36 cellular contexts compared by ENCODE assay signal in genomic region chr10:86022906-86023305, GRCh38.
"Had no signal": no experiment of that assay in that cellular context is flagged by ENCODE, and none has a peak within 500 bp of the region (broad histone marks: within the 10 kb centered on the region; RNA-seq: fewer than 3 reads in every experiment).

No MANE protein-coding gene starts in this region.

- H3K9me3 ChIP-seq: adrenal gland, body of pancreas, breast epithelium had no signal

- H3K36me3 ChIP-seq: adrenal gland, brain microvascular endothelial cell, breast epithelium had no signal

- H3K27me3 Mint-ChIP-seq: activated CD4-positive, alpha-beta T cell treated with anti-CD3 and anti-CD28 coated beads, Interleukin-2, amount 10 ng/mL, durations not matched to agents 24 days and 14 days; activated naive CD8-positive, alpha-beta T cell treated with anti-CD3 and anti-CD28 coated beads for 36 hours had no signal

- H3K4me3 ChIP-seq: adrenal gland, body of pancreas, breast epithelium had no signal

- H3K9me3 Mint-ChIP-seq: activated B cell treated with CpG ODN at 0.5 μM for 24 hours; activated CD4-positive, alpha-beta memory T cell treated with anti-CD3 and anti-CD28 coated beads for 36 hours; activated CD4-positive, alpha-beta T cell treated with anti-CD3 and anti-CD28 coated beads, Interleukin-2, amount 10 ng/mL, durations not matched to agents 24 days and 14 days; activated CD8-positive, alpha-beta T cell treated with anti-CD3 and anti-CD28 coated beads for 36 hours; activated naive CD4-positive, alpha-beta T cell treated with anti-CD3 and anti-CD28 coated beads for 36 hours; activated naive CD4-positive, alpha-beta T cell treated with anti-CD3 and anti-CD28 coated beads, Interleukin-2, amount 50 U/mL, for 72 hours; activated naive CD8-positive, alpha-beta T cell treated with anti-CD3 and anti-CD28 coated beads for 36 hours; activated T-cell treated with anti-CD3 and anti-CD28 coated beads, Interleukin-2, amount 50 U/mL, for 4 hours; activated T-cell treated with anti-CD3 and anti-CD28 coated beads, Interleukin-2, amount 50 U/mL, for 72 hours; activated T-helper 1 cell treated with anti-CD3 and anti-CD28 coated beads, Interleukin-12 subunit alpha, Interleukin-12 subunit beta, Interleukin-2, Interleukin-4 antibody, amounts not matched to agents 30 ng/mL and 10 ng/mL and 1 ng/mL, durations not matched to agents 14 hours and 24 hours and 36 hours; activated T-helper 17 cell treated with anti-CD3 and anti-CD28 coated beads, Interleukin-2, amount 50 U/mL, for 72 hours; T-helper 1 cell treated with Interleukin-12 subunit alpha and Interleukin-12 subunit beta and Interleukin-4 antibody, amounts not matched to agents 30 μg/mL and 1 μg/mL, for 36 hours; T-helper 2 cell treated with Interferon-gamma antibody and Interleukin-4, amounts not matched to agents 5 μg/mL and 100 μg/mL, for 36 hours had no signal

- ATAC-seq: activated CD8-positive, alpha-beta T cell treated with anti-CD3 and anti-CD28 coated beads for 36 hours; activated naive CD4-positive, alpha-beta T cell treated with anti-CD3 and anti-CD28 coated beads, Interleukin-2, amount 50 U/mL, for 72 hours; activated T-cell treated with anti-CD3 and anti-CD28 coated beads, Interleukin-2, amount 50 U/mL, for 4 hours; activated T-cell treated with anti-CD3 and anti-CD28 coated beads, Interleukin-2, amount 50 U/mL, for 72 hours; activated T-helper 17 cell treated with anti-CD3 and anti-CD28 coated beads, Interleukin-2, amount 50 U/mL, for 72 hours; body of pancreas had no signal

- H3K4me1 ChIP-seq: adrenal gland, breast epithelium had no signal

- H3K27me3 ChIP-seq: adrenal gland, body of pancreas, brain microvascular endothelial cell, breast epithelium had no signal

- H3K27ac ChIP-seq: adrenal gland, body of pancreas, brain microvascular endothelial cell, breast epithelium, VCaP had no signal

- DNase-seq: activated B cell treated with CpG ODN at 0.5 μM for 24 hours; activated CD4-positive, alpha-beta memory T cell treated with anti-CD3 and anti-CD28 coated beads for 36 hours; activated CD4-positive, alpha-beta T cell treated with anti-CD3 and anti-CD28 coated beads for 4 hours; activated CD4-positive, alpha-beta T cell treated with anti-CD3 and anti-CD28 coated beads, Interleukin-2, amount 10 ng/mL, durations not matched to agents 24 days and 14 days; activated CD4-positive, alpha-beta T cell treated with anti-CD3 and anti-CD28 coated beads, Interleukin-2, amount 50 U/mL, for 1 hour; activated CD4-positive, alpha-beta T cell treated with anti-CD3 and anti-CD28 coated beads, Interleukin-2, amount 50 U/mL, for 4 hours; activated CD4-positive, CD25-positive, alpha-beta regulatory T cell treated with anti-CD3 and anti-CD28 coated beads, Interleukin-2, amount 50 U/mL, for 72 hours; activated CD8-positive, alpha-beta memory T cell treated with anti-CD3 and anti-CD28 coated beads for 24 hours; activated CD8-positive, alpha-beta memory T cell treated with anti-CD3 and anti-CD28 coated beads, Interleukin-2, amount 50 U/mL, for 4 hours; activated CD8-positive, alpha-beta T cell treated with anti-CD3 and anti-CD28 coated beads for 36 hours; activated effector memory CD4-positive, alpha-beta T cell treated with anti-CD3 and anti-CD28 coated beads, Interleukin-2, amount 50 U/mL, for 16 hours; activated gamma-delta T cell treated with Interleukin-2 at 50 U/mL for 16 hours; activated naive CD4-positive, alpha-beta T cell; activated naive CD4-positive, alpha-beta T cell treated with anti-CD3 and anti-CD28 coated beads for 36 hours; activated naive CD4-positive, alpha-beta T cell treated with anti-CD3 and anti-CD28 coated beads, Interleukin-2, amount 50 U/mL, for 16 hours; activated naive CD8-positive, alpha-beta T cell treated with anti-CD3 and anti-CD28 coated beads for 36 hours; activated T-cell treated with anti-CD3 and anti-CD28 coated beads for 4 hours; activated T-cell treated with anti-CD3 and anti-CD28 coated beads, Interleukin-2, amount 50 U/mL, for 1 hour; activated T-cell treated with anti-CD3 and anti-CD28 coated beads, Interleukin-2, amount 50 U/mL, for 4 hours; activated T-cell treated with anti-CD3 and anti-CD28 coated beads, Interleukin-2, amount 50 U/mL, for 72 hours; adrenal gland; amniotic stem cell; aorta; body of pancreas; brain microvascular endothelial cell; central memory CD4-positive, alpha-beta T cell; T-helper 1 cell; T-helper 2 cell; T-helper 9 cell had no signal

- H3K27ac Mint-ChIP-seq: activated B cell treated with CpG ODN at 0.5 μM for 24 hours; activated CD4-positive, alpha-beta memory T cell treated with anti-CD3 and anti-CD28 coated beads for 36 hours; activated CD4-positive, alpha-beta T cell treated with anti-CD3 and anti-CD28 coated beads, Interleukin-2, amount 10 ng/mL, durations not matched to agents 24 days and 14 days; activated CD8-positive, alpha-beta T cell treated with anti-CD3 and anti-CD28 coated beads for 36 hours; activated naive CD4-positive, alpha-beta T cell treated with anti-CD3 and anti-CD28 coated beads for 36 hours; activated naive CD4-positive, alpha-beta T cell treated with anti-CD3 and anti-CD28 coated beads, Interleukin-2, amount 50 U/mL, for 72 hours; activated naive CD8-positive, alpha-beta T cell treated with anti-CD3 and anti-CD28 coated beads for 36 hours; activated T-cell treated with anti-CD3 and anti-CD28 coated beads, Interleukin-2, amount 50 U/mL, for 72 hours; activated T-helper 1 cell treated with anti-CD3 and anti-CD28 coated beads, Interleukin-12 subunit alpha, Interleukin-12 subunit beta, Interleukin-2, Interleukin-4 antibody, amounts not matched to agents 30 ng/mL and 10 ng/mL and 1 ng/mL, durations not matched to agents 14 hours and 24 hours and 36 hours; activated T-helper 17 cell treated with anti-CD3 and anti-CD28 coated beads, Interleukin-2, amount 50 U/mL, for 72 hours; T-helper 1 cell treated with Interleukin-12 subunit alpha and Interleukin-12 subunit beta and Interleukin-4 antibody, amounts not matched to agents 30 μg/mL and 1 μg/mL, for 36 hours; T-helper 2 cell treated with Interferon-gamma antibody and Interleukin-4, amounts not matched to agents 5 μg/mL and 100 μg/mL, for 36 hours had no signal

- H3K36me3 Mint-ChIP-seq: activated CD4-positive, alpha-beta memory T cell treated with anti-CD3 and anti-CD28 coated beads for 36 hours; activated naive CD4-positive, alpha-beta T cell treated with anti-CD3 and anti-CD28 coated beads, Interleukin-2, amount 50 U/mL, for 72 hours; activated naive CD8-positive, alpha-beta T cell treated with anti-CD3 and anti-CD28 coated beads for 36 hours had no signal

- H3K4me3 Mint-ChIP-seq: activated B cell treated with CpG ODN at 0.5 μM for 24 hours; activated CD4-positive, alpha-beta memory T cell treated with anti-CD3 and anti-CD28 coated beads for 36 hours; activated CD4-positive, alpha-beta T cell treated with anti-CD3 and anti-CD28 coated beads, Interleukin-2, amount 10 ng/mL, durations not matched to agents 24 days and 14 days; activated CD8-positive, alpha-beta T cell treated with anti-CD3 and anti-CD28 coated beads for 36 hours; activated naive CD4-positive, alpha-beta T cell treated with anti-CD3 and anti-CD28 coated beads for 36 hours; activated naive CD8-positive, alpha-beta T cell treated with anti-CD3 and anti-CD28 coated beads for 36 hours; activated T-cell treated with anti-CD3 and anti-CD28 coated beads, Interleukin-2, amount 50 U/mL, for 4 hours; activated T-cell treated with anti-CD3 and anti-CD28 coated beads, Interleukin-2, amount 50 U/mL, for 72 hours; activated T-helper 1 cell treated with anti-CD3 and anti-CD28 coated beads, Interleukin-12 subunit alpha, Interleukin-12 subunit beta, Interleukin-2, Interleukin-4 antibody, amounts not matched to agents 30 ng/mL and 10 ng/mL and 1 ng/mL, durations not matched to agents 14 hours and 24 hours and 36 hours; activated T-helper 17 cell treated with anti-CD3 and anti-CD28 coated beads, Interleukin-2, amount 50 U/mL, for 72 hours; T-helper 1 cell treated with Interleukin-12 subunit alpha and Interleukin-12 subunit beta and Interleukin-4 antibody, amounts not matched to agents 30 μg/mL and 1 μg/mL, for 36 hours; T-helper 2 cell treated with Interferon-gamma antibody and Interleukin-4, amounts not matched to agents 5 μg/mL and 100 μg/mL, for 36 hours had no signal

- H3K4me1 Mint-ChIP-seq: activated CD4-positive, alpha-beta T cell treated with anti-CD3 and anti-CD28 coated beads, Interleukin-2, amount 10 ng/mL, durations not matched to agents 24 days and 14 days; activated naive CD8-positive, alpha-beta T cell treated with anti-CD3 and anti-CD28 coated beads for 36 hours; activated T-helper 17 cell treated with anti-CD3 and anti-CD28 coated beads, Interleukin-2, amount 50 U/mL, for 72 hours had no signal
